ENCODE assay signal across 1 cellular context in the genomic region with DNA sequence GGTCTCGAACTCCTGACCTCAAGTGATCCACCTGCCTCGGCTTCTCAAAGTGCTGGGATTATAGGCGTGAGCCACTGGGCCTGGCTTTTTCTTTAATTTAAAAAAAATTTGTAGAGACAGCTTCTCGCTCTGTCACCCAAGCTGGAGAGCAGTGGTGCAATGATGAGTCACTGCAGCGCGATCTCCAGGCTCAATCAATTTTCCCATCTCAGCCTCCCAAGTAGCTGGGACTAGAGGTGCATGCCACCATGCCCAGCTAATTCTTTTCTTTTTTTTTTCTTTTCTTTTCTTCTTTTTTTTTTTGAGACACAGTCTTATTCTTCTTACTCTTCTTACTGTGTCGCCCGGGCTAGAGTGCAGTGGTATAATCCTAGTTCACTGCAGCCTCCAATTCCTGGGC.
TF ChIP-seq lines count a peak whose summit lies in the region.

No MANE protein-coding gene starts in this region.

TF ChIP-seq in IMR-90, 13 proteins besides CTCF, POLR2A, EP300 and RAD21:
- TF ChIP-seq CEBPB (IDR thresholded peaks at IDR 0.05; ENCODE audit: low read depth, low read length) (0 out of 2 replicates have a peak, but pooled peaks have one; percentile 3), FOS (IDR thresholded peaks at IDR 0.05; ENCODE audit: low read depth, low read length) (0 out of 2 replicates have a peak, but pooled peaks have one; percentile 3), MAZ (IDR thresholded peaks at IDR 0.05; ENCODE audit: borderline replicate concordance, low read depth, low read length) (no peak), RFX5 (IDR thresholded peaks at IDR 0.05; ENCODE audit: low read depth, low read length) (no peak)
